31 cellular contexts compared by ENCODE assay signal in genomic region chr2:142025394-142025793, GRCh38.
"Had no signal": no experiment of that assay in that cellular context is flagged by ENCODE, and none has a peak within 500 bp of the region (broad histone marks: within the 10 kb centered on the region; RNA-seq: fewer than 3 reads in every experiment).

No MANE protein-coding gene starts in this region.

- H3K36me3 ChIP-seq: neural progenitor cell, ovary, spleen, suprapubic skin, tibial artery, transverse colon, upper lobe of right lung, uterus had no signal

- H3K9me3 ChIP-seq: ovary, psoas muscle, spleen, suprapubic skin, testis, tibial artery, transverse colon, uterus had no signal

- H3K27ac Mint-ChIP-seq: natural killer cell; nephron; neural progenitor cell; progenitor cell of endocrine pancreas; stimulated activated memory B cell treated with anti-CD40 and anti-IgM and Interleukin-4, amounts not matched to agents 10 μg/mL and 1 μg/mL and 100 μg/mL, for 72 hours; stimulated activated naive CD8-positive, alpha-beta T cell treated with anti-CD3 and anti-CD28 coated beads, Interleukin-15, amount 100 ng/mL, for 72 hours; type B pancreatic cell had no signal

- H3K9me3 Mint-ChIP-seq: nephron; neural progenitor cell; stimulated activated memory B cell treated with anti-CD40 and anti-IgM and Interleukin-4, amounts not matched to agents 10 μg/mL and 1 μg/mL and 100 μg/mL, for 72 hours; stimulated activated naive CD8-positive, alpha-beta T cell treated with anti-CD3 and anti-CD28 coated beads, Interleukin-15, amount 100 ng/mL, for 72 hours; type B pancreatic cell had no signal

- H3K4me1 Mint-ChIP-seq: natural killer cell; nephron; neural progenitor cell; stimulated activated memory B cell treated with anti-CD40 and anti-IgM and Interleukin-4, amounts not matched to agents 10 μg/mL and 1 μg/mL and 100 μg/mL, for 72 hours; stimulated activated naive CD8-positive, alpha-beta T cell treated with anti-CD3 and anti-CD28 coated beads, Interleukin-15, amount 100 ng/mL, for 72 hours had no signal

- H2AFZ ChIP-seq: neural progenitor cell, parathyroid adenoma had no signal

- H3K27me3 Mint-ChIP-seq: progenitor cell of endocrine pancreas; stimulated activated memory B cell treated with anti-CD40 and anti-IgM and Interleukin-4, amounts not matched to agents 10 μg/mL and 1 μg/mL and 100 μg/mL, for 72 hours; stimulated activated naive CD8-positive, alpha-beta T cell treated with anti-CD3 and anti-CD28 coated beads, Interleukin-15, amount 100 ng/mL, for 72 hours; type B pancreatic cell had no signal

- H3K4me3 Mint-ChIP-seq: natural killer cell; nephron; neural progenitor cell; stimulated activated memory B cell treated with anti-CD40 and anti-IgM and Interleukin-4, amounts not matched to agents 10 μg/mL and 1 μg/mL and 100 μg/mL, for 72 hours; stimulated activated naive CD8-positive, alpha-beta T cell treated with anti-CD3 and anti-CD28 coated beads, Interleukin-15, amount 100 ng/mL, for 72 hours; type B pancreatic cell had no signal

- H3K4me2 ChIP-seq: neural progenitor cell, smooth muscle cell had no signal

- H3K27me3 ChIP-seq: neural progenitor cell, ovary, spleen, suprapubic skin, testis, tibial artery, transverse colon, upper lobe of right lung, uterus had no signal

- ATAC-seq: natural killer cell; psoas muscle; right cardiac atrium; sciatic nerve; stimulated activated memory B cell treated with anti-CD40 and anti-IgM and Interleukin-4, amounts not matched to agents 10 μg/mL and 1 μg/mL and 100 μg/mL, for 72 hours; stimulated activated naive CD8-positive, alpha-beta T cell treated with anti-CD3 and anti-CD28 coated beads, Interleukin-15, amount 100 ng/mL, for 72 hours; stimulated activated naive CD8-positive, alpha-beta T cell treated with anti-CD3 and anti-CD28 coated beads, Interleukin-15, Interleukin-2, amounts not matched to agents 100 U/mL and 50 U/mL, for 24 hours; upper lobe of right lung had no signal

- H3K36me3 Mint-ChIP-seq: natural killer cell; neural progenitor cell; stimulated activated memory B cell treated with anti-CD40 and anti-IgM and Interleukin-4, amounts not matched to agents 10 μg/mL and 1 μg/mL and 100 μg/mL, for 72 hours; type B pancreatic cell had no signal

- H3K4me3 ChIP-seq: neural progenitor cell, ovary, psoas muscle, skin epidermis, smooth muscle cell, spleen, suprapubic skin, testis, tibial artery, transverse colon, upper lobe of right lung, uterus had no signal

- H3K79me2 ChIP-seq: parathyroid adenoma had no signal

- H3K4me1 ChIP-seq: neural progenitor cell, parathyroid adenoma, psoas muscle, spleen, suprapubic skin, testis, tibial artery, transverse colon, upper lobe of right lung, uterus had no signal

- H3K9ac ChIP-seq: neural progenitor cell, parathyroid adenoma had no signal

- H3K27ac ChIP-seq: neural progenitor cell, ovary, parathyroid adenoma, psoas muscle, skin epidermis, spleen, suprapubic skin, testis, tibial artery, transverse colon, upper lobe of right lung, uterus had no signal

- DNase-seq: natural killer cell; occipital lobe; ovary; posterior cingulate gyrus; psoas muscle; right cardiac atrium; spleen; stimulated activated CD4-positive, alpha-beta T cell treated with anti-CD3 and anti-CD28 coated beads, Interleukin-12 subunit alpha, Interleukin-12 subunit beta, amount 100 ng/mL, for 4 hours; stimulated activated CD4-positive, alpha-beta T cell treated with anti-CD3 and anti-CD28 coated beads, Interleukin-1b, Interleukin-23, amount 100 ng/mL, for 48 hours; stimulated activated CD4-positive, alpha-beta T cell treated with anti-CD3 and anti-CD28 coated beads, Interleukin-4, amount 100 ng/mL, for 1 hour; stimulated activated CD4-positive, alpha-beta T cell treated with anti-CD3 and anti-CD28 coated beads, Interleukin-4, amount 100 ng/mL, for 4 hours; stimulated activated CD8-positive, alpha-beta memory T cell treated with anti-CD3 and anti-CD28 coated beads, Interleukin-4, amount 100 ng/mL, for 48 hours; stimulated activated naive CD4-positive, alpha-beta T cell; stimulated activated naive CD8-positive, alpha-beta T cell treated with anti-CD3 and anti-CD28 coated beads, Interleukin-15, amount 100 ng/mL, for 72 hours; stimulated activated naive CD8-positive, alpha-beta T cell treated with anti-CD3 and anti-CD28 coated beads, Interleukin-15, Interleukin-2, amounts not matched to agents 100 U/mL and 50 U/mL, for 24 hours; substantia nigra; testis; tibial artery; transverse colon; upper lobe of right lung; uterus had no signal
